ENCODE assay signal across 8 cellular contexts in genomic region chr22:43110927-43111623, GRCh38. TPM values are rescaled to one million over a fixed set of nuclear protein-coding genes. Genes with fewer than 3 reads are reported as not detected.
DNase-seq lines count a peak whose midpoint lies in the region; ATAC-seq and TF ChIP-seq lines count a peak whose summit lies in the region.

No MANE protein-coding gene starts in this region.

- DNase-seq in COLO668 (lab: John Stamatoyannopoulos, UW; ENCODE audit: unreplicated experiment) (peak; percentile 60), upper lobe of left lung (peak; percentile 64 to 91), inferior parietal cortex (ENCODE audit: extremely low spot score) (no peak), GM19240 (ENCODE audit: insufficient read length, low spot score) (no peak)
- peak; percentile 24 for DNase-seq in activated CD4-positive, alpha-beta T cell treated with anti-CD3 and anti-CD28 coated beads for 1 hour
- DNase-seq in effector memory CD4-positive, alpha-beta T cell: peak; percentile 10 to 30 (median 22)

- peaks cover 8% of the 10 kb centered on the region for H3K4me1 ChIP-seq in effector memory CD4-positive, alpha-beta T cell (ENCODE audit: control insufficient read depth, insufficient read depth, low read length, poor library complexity, severe bottlenecking)
- peaks cover 0 to 16% of the 10 kb centered on the region in 2 donors for H3K4me1 ChIP-seq in muscle layer of duodenum (ENCODE audit: control insufficient read depth in 1 of 2, insufficient read depth in 2 of 2, low read length in 2 of 2)
- peaks cover 14 to 31% (median 24%) of the 10 kb centered on the region in 4 donors for H3K4me1 ChIP-seq in upper lobe of left lung

- H3K4me3 ChIP-seq in effector memory CD4-positive, alpha-beta T cell (ENCODE audit: insufficient read depth, low read depth, low read length, poor library complexity, severe bottlenecking): peak overlapping the region; percentile 82
- H3K4me3 ChIP-seq in muscle layer of duodenum (ENCODE audit: low read depth in 1 of 2, low read length in 2 of 2) (peak overlapping the region; percentile 48 to 71), upper lobe of left lung (peak overlapping the region; percentile 27 to 79 (median 66))

- peak overlapping the region; percentile 8 for H3K27ac ChIP-seq in effector memory CD4-positive, alpha-beta T cell (ENCODE audit: insufficient read depth, low read length, poor library complexity, severe bottlenecking)
- no peak overlapping the region for H3K27ac ChIP-seq in muscle layer of duodenum (ENCODE audit: low read length)
- peak overlapping the region in 2 of 4 donors; percentile 30 to 79 for H3K27ac ChIP-seq in upper lobe of left lung

- no peaks in the 10 kb centered on the region for H3K9me3 ChIP-seq in effector memory CD4-positive, alpha-beta T cell (ENCODE audit: control insufficient read depth, low read length)
- no peaks in the 10 kb centered on the region for H3K9me3 ChIP-seq in muscle layer of duodenum (ENCODE audit: control insufficient read depth in 1 of 2, low read length in 2 of 2)
- H3K9me3 ChIP-seq in upper lobe of left lung: no peaks in the 10 kb centered on the region

- no peak for TF ChIP-seq EP300 in upper lobe of left lung (IDR thresholded peaks at IDR 0.05)

- peak in 1 of 6 experiments; percentile 3 for TF ChIP-seq CTCF in upper lobe of left lung (IDR thresholded peaks at IDR 0.05)

- peak in 1 of 4 donors; percentile 22 for TF ChIP-seq POLR2A in upper lobe of left lung (IDR thresholded peaks at IDR 0.05)

- ATAC-seq in HG03045 (IDR thresholded peaks at IDR 0.05; ENCODE audit: unreplicated experiment) (peak; percentile 46), upper lobe of left lung (ENCODE audit: low FRiP score in 2 of 2) (peak; percentile 50 to 81)

- H3K36me3 ChIP-seq in effector memory CD4-positive, alpha-beta T cell (ENCODE audit: control insufficient read depth, insufficient read depth, low read length): no peaks in the 10 kb centered on the region
- H3K36me3 ChIP-seq in muscle layer of duodenum (ENCODE audit: control insufficient read depth in 1 of 2, insufficient read depth in 2 of 2, low read length in 2 of 2) (no peaks in the 10 kb centered on the region), upper lobe of left lung (no peaks in the 10 kb centered on the region)

- WGBS in upper lobe of left lung, 2 donors: 6 to 14% methylated on average over 18 to 32 of the region's 86 CpGs

- no peaks in the 10 kb centered on the region for H3K27me3 ChIP-seq in effector memory CD4-positive, alpha-beta T cell (replicated peaks; ENCODE audit: control insufficient read depth, insufficient read depth, low read length, poor library complexity, severe bottlenecking)
- H3K27me3 ChIP-seq in muscle layer of duodenum (ENCODE audit: low read depth, low read length) (peaks cover 9% of the 10 kb centered on the region), upper lobe of left lung (no peaks in the 10 kb centered on the region)

RNA-seq across cellular contexts. Expression of gene BIK, which starts 0.5 kb away (rescaled TPM):
- total RNA-seq in upper lobe of left lung: 1 to 10 TPM in 4 of 6 donors, not detected in 2; 2.3 to 6.2 (median 2.7) TPM

RNA-seq across cellular contexts. Expression of gene TTLL1, which starts 21.9 kb away (rescaled TPM):
- total RNA-seq in upper lobe of left lung: 1 to 10 TPM; 1.0 to 5.7 (median 4.8) TPM

RNA-seq across cellular contexts. Expression of gene MCAT, which starts 32.1 kb away (rescaled TPM):
- total RNA-seq in upper lobe of left lung: 10 to 100 TPM; 15.6 to 34.4 (median 18.5) TPM

RNA-seq across cellular contexts. Expression of gene TSPO, which starts 40.3 kb away (rescaled TPM):
- 100 to 1,000 TPM; 127 to 426 (median 315) TPM for total RNA-seq in upper lobe of left lung

Comparison
In these comparisons a context has a peak if more than half of its experiments do, and no peak if none do; other contexts are left out.
1. DNase-seq: peak in COLO668 (single experiment), activated CD4-positive, alpha-beta T cell treated with anti-CD3 and anti-CD28 coated beads for 1 hour (single experiment), effector memory CD4-positive, alpha-beta T cell (3 of 3) and upper lobe of left lung (2 of 2); none in inferior parietal cortex (single experiment) and GM19240 (single experiment).
2. Peak in every context shown above with its lines, with median percentiles within 50 percentile points of each other: H3K4me3 ChIP-seq.